8 cellular contexts compared by ENCODE assay signal in the genomic region with DNA sequence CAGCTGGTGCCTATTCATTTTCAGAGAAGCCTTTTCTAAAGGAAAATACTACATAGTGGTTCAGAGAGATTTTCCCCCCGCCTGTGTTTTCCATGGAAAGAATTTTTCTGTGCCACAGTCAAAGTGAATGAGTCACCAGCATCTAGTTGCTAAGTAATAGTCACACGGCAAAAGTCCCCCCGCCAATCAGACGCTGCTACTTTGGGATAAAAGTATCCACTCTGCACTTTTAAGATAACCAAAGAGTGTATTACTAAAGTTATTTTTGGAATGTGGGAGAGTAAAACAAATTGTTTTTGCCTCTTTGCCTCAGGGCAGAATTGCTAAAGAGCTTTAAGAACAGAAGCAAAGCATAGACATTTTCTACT. TPM values are rescaled to one million over a fixed set of nuclear protein-coding genes. Genes with fewer than 3 reads are reported as not detected.
DNase-seq lines count a peak whose midpoint lies in the region; FAIRE-seq and TF ChIP-seq lines count a peak whose summit lies in the region.

No MANE protein-coding gene starts in this region.

- DNase-seq in HTR-8/SVneo (ENCODE audit: insufficient read length, low spot score) (peak; percentile 69), keratinocyte (ENCODE audit: low read depth, low spot score) (no peak), thyroid gland (peak; percentile 90), glutamatergic neuron (no peak), NCI-H2227 treated with DMSO at 0.1 percent for 48 hours (lab: John Stamatoyannopoulos, UW) (no peak)
- no peak for DNase-seq in activated CD4-positive, alpha-beta T cell treated with anti-CD3 and anti-CD28 coated beads, Interleukin-2, amount 50 U/mL, for 1 hour
- no peak for DNase-seq in activated naive CD4-positive, alpha-beta T cell treated with anti-CD3 and anti-CD28 coated beads for 36 hours

- H3K27ac Mint-ChIP-seq in brain (peak overlapping the region in 4 of 5 experiments; percentile 4 to 85 (median 39)), glutamatergic neuron (ENCODE audit: unreplicated experiment) (no peak overlapping the region)
- no peak overlapping the region for H3K27ac Mint-ChIP-seq in activated naive CD4-positive, alpha-beta T cell treated with anti-CD3 and anti-CD28 coated beads for 36 hours

- peaks cover 2% of the 10 kb centered on the region for H3K9me1 ChIP-seq in keratinocyte (ENCODE audit: control insufficient read depth, extremely low read depth, insufficient read depth, low read length)

- CTCF ChIA-PET in activated naive CD4-positive, alpha-beta T cell treated with anti-CD3 and anti-CD28 coated beads for 36 hours (lab: Charles Lee): no interaction called here

- H3K36me3 Mint-ChIP-seq in brain (no peaks in the 10 kb centered on the region), glutamatergic neuron (ENCODE audit: unreplicated experiment) (no peaks in the 10 kb centered on the region)
- no peaks in the 10 kb centered on the region for H3K36me3 Mint-ChIP-seq in activated naive CD4-positive, alpha-beta T cell treated with anti-CD3 and anti-CD28 coated beads for 36 hours (ENCODE audit: low read depth)

- no peaks in the 10 kb centered on the region for H3K9me3 Mint-ChIP-seq in brain
- no peaks in the 10 kb centered on the region for H3K9me3 Mint-ChIP-seq in glutamatergic neuron (ENCODE audit: unreplicated experiment)
- no peaks in the 10 kb centered on the region for H3K9me3 Mint-ChIP-seq in activated naive CD4-positive, alpha-beta T cell treated with anti-CD3 and anti-CD28 coated beads for 36 hours

- dilution Hi-C loops in keratinocyte (cut with MboI; ENCODE audit: extremely low pct_ligation_motif_present, low sequenced_read_pairs): no loop called here

- FAIRE-seq in HTR-8/SVneo (lab: Jason Lieb, UNC) (no peak), keratinocyte (lab: Jason Lieb, UNC) (peak; percentile 84)

- peaks cover 49% of the 10 kb centered on the region for H3K27me3 Mint-ChIP-seq in brain
- peaks cover 2% of the 10 kb centered on the region for H3K27me3 Mint-ChIP-seq in glutamatergic neuron (ENCODE audit: unreplicated experiment)
- peaks cover 46% of the 10 kb centered on the region for H3K27me3 Mint-ChIP-seq in activated naive CD4-positive, alpha-beta T cell treated with anti-CD3 and anti-CD28 coated beads for 36 hours (ENCODE audit: low read depth)

- H4K20me1 ChIP-seq in keratinocyte (ENCODE audit: control insufficient read depth, extremely low read depth, insufficient read depth, low read length): no peaks in the 10 kb centered on the region

- H3K4me1 ChIP-seq in keratinocyte (ENCODE audit: control insufficient read depth, extremely low read depth, insufficient read depth, low read length) (peaks cover 44% of the 10 kb centered on the region), thyroid gland (peaks cover 35 to 55% of the 10 kb centered on the region in 2 donors)

- no peak overlapping the region for H2AFZ ChIP-seq in keratinocyte (ENCODE audit: control insufficient read depth, low read length)

- no peak overlapping the region for H3K9ac ChIP-seq in keratinocyte (ENCODE audit: control insufficient read depth, extremely low read depth, insufficient read depth, low read length)

- H3K4me3 Mint-ChIP-seq in brain (peak overlapping the region in 3 of 5 experiments; percentile 46 to 66 (median 55)), glutamatergic neuron (ENCODE audit: unreplicated experiment) (no peak overlapping the region)
- H3K4me3 Mint-ChIP-seq in activated naive CD4-positive, alpha-beta T cell treated with anti-CD3 and anti-CD28 coated beads for 36 hours: no peak overlapping the region

- 9% methylated on average over 4 of the region's 4 CpGs for WGBS in thyroid gland, 2 donors

- H3K9me3 ChIP-seq in keratinocyte (ENCODE audit: control insufficient read depth, low read depth, low read length): no peaks in the 10 kb centered on the region
- H3K9me3 ChIP-seq in thyroid gland: no peaks in the 10 kb centered on the region

- H3K79me2 ChIP-seq in keratinocyte (ENCODE audit: control insufficient read depth, insufficient read depth, low read length): no peaks in the 10 kb centered on the region

- intact Hi-C loops in thyroid gland (cut with DNase I): loop anchor here (10.0 kb wide), 1 partner anchor 60 kb away; no protein-coding TSS in a partner anchor
- intact Hi-C loops in activated naive CD4-positive, alpha-beta T cell treated with anti-CD3 and anti-CD28 coated beads for 36 hours (cut with micrococcal nuclease): loop anchor here (5.0 kb wide), 2 partner anchors 82 to 162 kb away; no protein-coding TSS in a partner anchor

- H3K36me3 ChIP-seq in keratinocyte (ENCODE audit: control insufficient read depth in 2 of 2, extremely low read depth in 1 of 2, insufficient read depth in 2 of 2, low read length in 2 of 2) (no peaks in the 10 kb centered on the region), thyroid gland (no peaks in the 10 kb centered on the region)

- peaks cover 69% of the 10 kb centered on the region for H3K4me1 Mint-ChIP-seq in brain
- peaks cover 25% of the 10 kb centered on the region for H3K4me1 Mint-ChIP-seq in glutamatergic neuron (ENCODE audit: low read depth, unreplicated experiment)
- peaks cover 9% of the 10 kb centered on the region for H3K4me1 Mint-ChIP-seq in activated naive CD4-positive, alpha-beta T cell treated with anti-CD3 and anti-CD28 coated beads for 36 hours (ENCODE audit: low read depth)

- H3K4me3 ChIP-seq in keratinocyte (ENCODE audit: control insufficient read depth in 2 of 3, extremely low read depth in 1 of 3, insufficient read depth in 2 of 3, low read depth in 1 of 3, low read length in 3 of 3): no peak overlapping the region
- H3K4me3 ChIP-seq in thyroid gland (replicated peaks in 1 of 3): no peak overlapping the region

- no peak for TF ChIP-seq CTCF in brain (conservative IDR thresholded peaks at IDR 0.05)
- TF ChIP-seq CTCF in keratinocyte (optimal IDR thresholded peaks at IDR 0.05 in 1 of 3, IDR thresholded peaks at IDR 0.05 in 1 of 3, conservative IDR thresholded peaks at IDR 0.05 in 1 of 3; ENCODE audit: extremely low read depth in 1 of 3, insufficient read depth in 2 of 3, low read length in 3 of 3): no peak
- no peak for TF ChIP-seq CTCF in thyroid gland (IDR thresholded peaks at IDR 0.05)
- TF ChIP-seq CTCF in glutamatergic neuron (IDR thresholded peaks at IDR 0.05; ENCODE audit: partially characterized antibody, unreplicated experiment): no peak

- peak overlapping the region; percentile 51 for H3K4me2 ChIP-seq in keratinocyte (ENCODE audit: control insufficient read depth, extremely low read depth, insufficient read depth, low read depth, low read length)

- H3K27me3 ChIP-seq in keratinocyte (ENCODE audit: control insufficient read depth, extremely low read depth, insufficient read depth, low read length): no peaks in the 10 kb centered on the region
- no peaks in the 10 kb centered on the region for H3K27me3 ChIP-seq in thyroid gland

- no peak overlapping the region for H3K27ac ChIP-seq in keratinocyte (ENCODE audit: control insufficient read depth, insufficient read depth, low read length)
- peak overlapping the region; percentile 79 to 95 (median 92) for H3K27ac ChIP-seq in thyroid gland

- peak in 1 of 2 donors; percentile 47 for TF ChIP-seq POLR2A in thyroid gland (IDR thresholded peaks at IDR 0.05)

RNA-seq across cellular contexts. Expression of gene ABLIM1, which starts 23.5 kb away (rescaled TPM):
- 46.0 TPM for polyA plus RNA-seq in brain (ENCODE audit: insufficient read depth, low read depth, low replicate concordance)
- polyA plus RNA-seq in keratinocyte: 47.6 to 91.7 TPM (median 55.2 TPM) in 3 replicates
- 51.1 TPM for polyA plus RNA-seq in keratinocyte (2011; ENCODE audit: low read depth)
- 61.3 and 74.1 TPM in 2 replicates for polyA plus RNA-seq in keratinocyte (2011; cell fraction: cytosol; rRNA removed)
- polyA plus RNA-seq in keratinocyte (2011; cell fraction: nucleus; rRNA removed): 69.3 and 88.6 TPM in 2 replicates
- polyA plus RNA-seq in keratinocyte (2012; ENCODE audit: low replicate concordance): 25.7 and 67.7 TPM in 2 replicates
- 76.9 to 204 TPM (median 159 TPM) in 3 replicates for polyA minus RNA-seq in keratinocyte
- 61.8 TPM for polyA minus RNA-seq in keratinocyte (2011; cell fraction: cytosol; rRNA and poly(A)+ RNA removed)
- polyA minus RNA-seq in keratinocyte (2011; cell fraction: nucleus; rRNA and poly(A)+ RNA removed): 73.0 and 119 TPM in 2 replicates
- total RNA-seq in thyroid gland: 100 to 1,000 TPM; 225 to 404 (median 382) TPM
- total RNA-seq in glutamatergic neuron (ENCODE audit: unreplicated experiment): 25.7 TPM
- total RNA-seq in activated naive CD4-positive, alpha-beta T cell treated with anti-CD3 and anti-CD28 coated beads for 36 hours: 100 to 1,000 TPM; 157 to 159 TPM

Comparison
In these comparisons a context has a peak if more than half of its experiments do, and no peak if none do; other contexts are left out.
1. DNase-seq: peak in HTR-8/SVneo (single experiment) and thyroid gland (2 of 2); none in keratinocyte (single experiment), glutamatergic neuron (single experiment), NCI-H2227 treated with DMSO at 0.1 percent for 48 hours (single experiment), activated CD4-positive, alpha-beta T cell treated with anti-CD3 and anti-CD28 coated beads, Interleukin-2, amount 50 U/mL, for 1 hour (single experiment) and activated naive CD4-positive, alpha-beta T cell treated with anti-CD3 and anti-CD28 coated beads for 36 hours (single experiment).
2. H3K27ac Mint-ChIP-seq: peak in brain (4 of 5); none in glutamatergic neuron (single experiment) and activated naive CD4-positive, alpha-beta T cell treated with anti-CD3 and anti-CD28 coated beads for 36 hours (single experiment).
3. H3K4me3 Mint-ChIP-seq: peak in brain (3 of 5); none in glutamatergic neuron (single experiment) and activated naive CD4-positive, alpha-beta T cell treated with anti-CD3 and anti-CD28 coated beads for 36 hours (single experiment).